Comparison of ENCODE assay signal across 8 cellular contexts in genomic region chr5:141515141-141515540, GRCh38. TPM values are rescaled to one million over a fixed set of nuclear protein-coding genes. Genes with fewer than 3 reads are reported as not detected.
DNase-seq lines count a peak whose midpoint lies in the region; ATAC-seq and TF ChIP-seq lines count a peak whose summit lies in the region.

No MANE protein-coding gene starts in this region.

- peaks cover 8% of the 10 kb centered on the region for H3K79me2 ChIP-seq in osteoblast (ENCODE audit: insufficient read depth, low read length)

- H3K4me2 ChIP-seq in osteoblast (ENCODE audit: insufficient read depth, low read length) = peak overlapping the region; percentile 94

- peaks cover 0 to 1% of the 10 kb centered on the region in 2 donors for H3K27me3 Mint-ChIP-seq in CD8-positive, alpha-beta memory T cell
- no peaks in the 10 kb centered on the region for H3K27me3 Mint-ChIP-seq in activated T-cell treated with anti-CD3 and anti-CD28 coated beads, Interleukin-2, amount 50 U/mL, for 72 hours (ENCODE audit: low read depth)

- intact Hi-C loops in esophagus muscularis mucosa (cut with DNase I) = loop anchor here (2.0 kb wide), 1 partner anchor 38 kb away; no protein-coding TSS in a partner anchor

- H3K4me3 Mint-ChIP-seq in CD8-positive, alpha-beta memory T cell = peak overlapping the region in 1 of 7 donors; percentile 63
- H3K4me3 Mint-ChIP-seq in activated T-cell treated with anti-CD3 and anti-CD28 coated beads, Interleukin-2, amount 50 U/mL, for 72 hours = no peak overlapping the region

- TF ChIP-seq CTCF in RWPE1 (conservative IDR thresholded peaks at IDR 0.05; ENCODE audit: low read depth) (no peak), esophagus muscularis mucosa (IDR thresholded peaks at IDR 0.05) (no peak), osteoblast (IDR thresholded peaks at IDR 0.05; ENCODE audit: extremely low read depth, low read depth, low read length) (no peak)

- H3K27ac Mint-ChIP-seq in CD8-positive, alpha-beta memory T cell = peak overlapping the region in 6 of 8 donors; percentile 26 to 95 (median 53)
- H3K27ac Mint-ChIP-seq in activated T-cell treated with anti-CD3 and anti-CD28 coated beads, Interleukin-2, amount 50 U/mL, for 72 hours = no peak overlapping the region

- no peak overlapping the region for H2AFZ ChIP-seq in osteoblast (ENCODE audit: low read length)

- TF ChIP-seq EP300 in esophagus muscularis mucosa (IDR thresholded peaks at IDR 0.05) = no peak

- H3K4me1 Mint-ChIP-seq in CD8-positive, alpha-beta memory T cell = peaks cover 27 to 39% (median 29%) of the 10 kb centered on the region in 3 donors
- H3K4me1 Mint-ChIP-seq in activated T-cell treated with anti-CD3 and anti-CD28 coated beads, Interleukin-2, amount 50 U/mL, for 72 hours (ENCODE audit: low read depth) = peaks cover 47% of the 10 kb centered on the region

- peaks cover 23% of the 10 kb centered on the region for H3K4me1 ChIP-seq in CD8-positive, alpha-beta memory T cell (ENCODE audit: insufficient read depth, low read length)
- H3K4me1 ChIP-seq in esophagus muscularis mucosa = peaks cover 49 to 72% (median 57%) of the 10 kb centered on the region in 4 donors
- peaks cover 64% of the 10 kb centered on the region for H3K4me1 ChIP-seq in osteoblast (ENCODE audit: insufficient read depth, low read length)

- WGBS in esophagus muscularis mucosa = 73% methylated on average over 3 of the region's 3 CpGs

- CTCF ChIA-PET in CD8-positive, alpha-beta memory T cell (lab: Charles Lee) = interaction anchor here (1.1 to 7.9 kb wide), 9 partner anchors 8 to 200 kb away, joined by 3 to 67 read pairs (median 4); partner anchors contain the start of genes PCDHGA10 and TAF7
- CTCF ChIA-PET in RWPE1 (lab: Yijun Ruan, JAX) = interaction anchor here (0.5 to 2.0 kb wide), 8 partner anchors 9 to 1398 kb away, joined by 3 to 9 read pairs (median 4); partner anchors contain the start of gene PCDHGB7

- POLR2A ChIA-PET in CD8-positive, alpha-beta memory T cell (lab: Charles Lee) = no interaction called here
- POLR2A ChIA-PET in RWPE1 (lab: Yijun Ruan, JAX; ENCODE audit: low non-redundant PET) = interaction anchor here (2.0 kb wide), 1 partner anchor 39 kb away, joined by 9 read pairs; the partner anchor contains the start of gene PCDHGC3

- H3K9me3 ChIP-seq in CD8-positive, alpha-beta memory T cell (ENCODE audit: low read length) = no peaks in the 10 kb centered on the region
- H3K9me3 ChIP-seq in esophagus muscularis mucosa (no peaks in the 10 kb centered on the region), osteoblast (ENCODE audit: low read depth, low read length) (no peaks in the 10 kb centered on the region)

- no peak for ATAC-seq in HG03521 (IDR thresholded peaks at IDR 0.05; ENCODE audit: unreplicated experiment)
- ATAC-seq in HG03457 (IDR thresholded peaks at IDR 0.05; ENCODE audit: unreplicated experiment) = no peak
- ATAC-seq in activated T-cell treated with anti-CD3 and anti-CD28 coated beads, Interleukin-2, amount 50 U/mL, for 72 hours (replicated peaks in 1 of 2) = no peak
- ATAC-seq in GM21360 (IDR thresholded peaks at IDR 0.05; ENCODE audit: unreplicated experiment) = no peak

- no peaks in the 10 kb centered on the region for H3K9me3 Mint-ChIP-seq in CD8-positive, alpha-beta memory T cell
- H3K9me3 Mint-ChIP-seq in activated T-cell treated with anti-CD3 and anti-CD28 coated beads, Interleukin-2, amount 50 U/mL, for 72 hours = no peaks in the 10 kb centered on the region

- no peaks in the 10 kb centered on the region for H4K20me1 ChIP-seq in osteoblast (ENCODE audit: insufficient read depth, low read length)

- H3K36me3 Mint-ChIP-seq in CD8-positive, alpha-beta memory T cell = peaks cover 13 to 65% (median 21%) of the 10 kb centered on the region in 3 donors
- H3K36me3 Mint-ChIP-seq in activated T-cell treated with anti-CD3 and anti-CD28 coated beads, Interleukin-2, amount 50 U/mL, for 72 hours (ENCODE audit: insufficient read depth in 2 of 2) = peaks cover 3 to 8% of the 10 kb centered on the region in 2 donors

- peaks cover 45% of the 10 kb centered on the region for H3K36me3 ChIP-seq in CD8-positive, alpha-beta memory T cell (ENCODE audit: insufficient read depth, low read length)
- peaks cover 0 to 59% (median 39%) of the 10 kb centered on the region in 4 donors for H3K36me3 ChIP-seq in esophagus muscularis mucosa
- H3K36me3 ChIP-seq in osteoblast (ENCODE audit: insufficient read depth, low read length) = peaks cover 26% of the 10 kb centered on the region

- no peak overlapping the region for H3K4me3 ChIP-seq in CD8-positive, alpha-beta memory T cell (ENCODE audit: low read length)
- H3K4me3 ChIP-seq in esophagus muscularis mucosa (no peak overlapping the region), osteoblast (ENCODE audit: insufficient read depth, low read length) (no peak overlapping the region)

- TF ChIP-seq POLR2A in esophagus muscularis mucosa (IDR thresholded peaks at IDR 0.05; ENCODE audit: low read depth) = no peak

- no peak for DNase-seq in CD8-positive, alpha-beta memory T cell
- DNase-seq in RWPE1 (ENCODE audit: low spot score) = no peak
- DNase-seq in esophagus muscularis mucosa (ENCODE audit: extremely low spot score) = no peak
- peak; percentile 83 for DNase-seq in osteoblast (ENCODE audit: insufficient read length, low spot score, missing footprints)
- no peak for DNase-seq in activated T-cell treated with anti-CD3 and anti-CD28 coated beads, Interleukin-2, amount 50 U/mL, for 72 hours

- no peak overlapping the region for H3K27ac ChIP-seq in CD8-positive, alpha-beta memory T cell (ENCODE audit: low read depth, low read length)
- H3K27ac ChIP-seq in RWPE1 = peak overlapping the region; percentile 99
- H3K27ac ChIP-seq in esophagus muscularis mucosa (replicated peaks in 1 of 4) = peak overlapping the region; percentile 91 to 97 (median 94)
- H3K27ac ChIP-seq in osteoblast (ENCODE audit: low read depth, low read length) = peak overlapping the region; percentile 96

- H3K27me3 ChIP-seq in CD8-positive, alpha-beta memory T cell (ENCODE audit: insufficient read depth, low read length, poor library complexity, severe bottlenecking) = no peaks in the 10 kb centered on the region
- no peaks in the 10 kb centered on the region for H3K27me3 ChIP-seq in esophagus muscularis mucosa
- H3K27me3 ChIP-seq in osteoblast (ENCODE audit: insufficient read depth, low read length) = no peaks in the 10 kb centered on the region

RNA-seq across cellular contexts. Expression of gene PCDHGC5, which starts 26.3 kb away (rescaled TPM):
- not detected for total RNA-seq in CD8-positive, alpha-beta memory T cell
- polyA plus RNA-seq in CD8-positive, alpha-beta memory T cell = not detected
- total RNA-seq in esophagus muscularis mucosa (1 to 10 TPM in 3 of 4 donors, under 1 TPM in 1; 0.71 to 3.7 (median 1.4) TPM), osteoblast (3.6 and 5.3 TPM in 2 replicates)
- not detected for total RNA-seq in activated T-cell treated with anti-CD3 and anti-CD28 coated beads, Interleukin-2, amount 50 U/mL, for 72 hours

RNA-seq across cellular contexts. Expression of gene PCDHGC4, which starts 30.3 kb away (rescaled TPM):
- not detected for total RNA-seq in CD8-positive, alpha-beta memory T cell
- polyA plus RNA-seq in CD8-positive, alpha-beta memory T cell = not detected
- total RNA-seq in esophagus muscularis mucosa = 1 to 10 TPM in 3 of 4 donors, under 1 TPM in 1; 0.91 to 3.3 (median 2.0) TPM
- 2.9 and 3.8 TPM in 2 replicates for total RNA-seq in osteoblast
- total RNA-seq in activated T-cell treated with anti-CD3 and anti-CD28 coated beads, Interleukin-2, amount 50 U/mL, for 72 hours = not detected

RNA-seq across cellular contexts. Expression of gene PCDHGC3, which starts 39.4 kb away (rescaled TPM):
- total RNA-seq in CD8-positive, alpha-beta memory T cell = under 1 TPM; 0.11 to 0.15 TPM
- not detected for polyA plus RNA-seq in CD8-positive, alpha-beta memory T cell
- total RNA-seq in esophagus muscularis mucosa = 10 to 100 TPM; 56.5 to 81.1 (median 65.5) TPM
- 59.4 and 91.3 TPM in 2 replicates for total RNA-seq in osteoblast
- not detected for total RNA-seq in activated T-cell treated with anti-CD3 and anti-CD28 coated beads, Interleukin-2, amount 50 U/mL, for 72 hours

Comparison
In these comparisons a context has a peak if more than half of its experiments do, and no peak if none do; other contexts are left out.
1. RNA of gene PCDHGC3, which starts 39.4 kb away (total RNA-seq): 56.5 to 81.1 TPM in esophagus muscularis mucosa and 59.4 to 91.3 TPM in osteoblast; 0.11 to 0.15 TPM in CD8-positive, alpha-beta memory T cell and not detected in activated T-cell treated with anti-CD3 and anti-CD28 coated beads, Interleukin-2, amount 50 U/mL, for 72 hours; every median in the first group is over 10 times any median in the second.